Comparison of ENCODE assay signal across 8 cellular contexts in the genomic region with DNA sequence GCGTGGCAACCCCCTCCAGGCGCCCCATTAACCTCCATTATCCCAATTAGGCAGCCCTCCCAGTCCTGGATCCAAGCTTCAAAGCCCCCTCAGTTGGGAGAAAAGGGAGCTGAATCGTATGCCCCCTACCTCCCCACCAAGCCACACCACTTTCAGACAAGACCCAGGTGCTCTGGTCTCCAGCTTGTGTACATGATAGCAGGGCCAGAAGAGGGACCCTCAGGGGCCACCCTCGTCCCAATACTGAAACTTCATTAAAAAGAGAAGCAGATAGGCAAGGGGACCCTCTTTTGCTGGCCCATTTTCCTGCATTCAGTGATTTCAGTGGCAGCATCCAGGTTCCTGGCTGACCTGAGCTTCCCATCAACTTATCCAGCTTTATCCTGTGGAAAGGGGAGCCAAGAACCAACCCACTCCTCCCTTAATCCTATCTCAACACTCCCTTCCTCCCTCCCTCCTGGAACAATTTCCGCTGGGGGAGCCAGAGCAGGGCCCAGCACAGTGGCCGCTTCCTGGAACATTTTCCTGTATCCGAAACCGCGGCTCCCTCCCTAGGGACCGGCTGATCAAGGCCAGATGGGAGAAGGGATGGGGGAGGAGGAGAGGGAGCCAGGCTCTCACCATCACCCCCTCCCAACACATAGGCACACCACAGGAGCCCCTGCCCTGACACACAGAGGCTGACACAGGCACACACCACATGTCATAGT. TPM values are rescaled to one million over a fixed set of nuclear protein-coding genes. Genes with fewer than 3 reads are reported as not detected.
DNase-seq lines count a peak whose midpoint lies in the region; TF ChIP-seq lines count a peak whose summit lies in the region.

No MANE protein-coding gene starts in this region.

- peak overlapping the region; percentile 47 for H2AFZ ChIP-seq in mesenchymal stem cell (ENCODE audit: low read depth, low read length)

- peak overlapping the region; percentile 54 to 82 for H3K4ac ChIP-seq in mesenchymal stem cell (ENCODE audit: low read depth in 1 of 2, low read length in 2 of 2)

- no peaks in the 10 kb centered on the region for H3K79me1 ChIP-seq in mesenchymal stem cell (replicated peaks; ENCODE audit: low read length, poor library complexity, severe bottlenecking)

- peak overlapping the region; percentile 70 to 87 for H3K27ac ChIP-seq in breast epithelium
- peak overlapping the region; percentile 6 for H3K27ac ChIP-seq in mesenchymal stem cell (ENCODE audit: low read length, poor library complexity, severe bottlenecking)

- TF ChIP-seq POLR2A in breast epithelium (IDR thresholded peaks at IDR 0.05): no peak

- peaks cover 5 to 13% (median 9%) of the 10 kb centered on the region in 3 donors for H3K4me1 Mint-ChIP-seq in IgD-negative memory B cell

- H3K36me3 ChIP-seq in breast epithelium (no peaks in the 10 kb centered on the region), mesenchymal stem cell (ENCODE audit: control insufficient read depth in 1 of 2, insufficient read depth in 2 of 2, low read depth in 1 of 2, low read length in 2 of 2) (no peaks in the 10 kb centered on the region)

- H3K27me3 ChIP-seq in breast epithelium (no peaks in the 10 kb centered on the region), mesenchymal stem cell (ENCODE audit: control insufficient read depth in 1 of 2, insufficient read depth in 1 of 2, low read length in 2 of 2) (peaks cover 0 to 6% of the 10 kb centered on the region in 2 experiments)

- peak; percentile 74 for DNase-seq in AG08395 (ENCODE audit: low spot score)
- no peak for DNase-seq in breast epithelium (ENCODE audit: low spot score in 2 of 2)
- peak; percentile 56 for DNase-seq in mesenchymal stem cell
- DNase-seq in LoVo (ENCODE audit: low spot score): no peak
- DNase-seq in NCI-H2196 treated with DMSO at 0.1 percent for 48 hours (lab: John Stamatoyannopoulos, UW; ENCODE audit: unreplicated experiment): no peak
- DNase-seq in cerebellum (ENCODE audit: low spot score): no peak
- DNase-seq in NCI-H1930 (lab: John Stamatoyannopoulos, UW): no peak

- H3K9me3 ChIP-seq in breast epithelium (no peaks in the 10 kb centered on the region), mesenchymal stem cell (ENCODE audit: control insufficient read depth, low read length) (no peaks in the 10 kb centered on the region)

- H2AK5ac ChIP-seq in mesenchymal stem cell (ENCODE audit: low read length, severe bottlenecking): peak overlapping the region; percentile 13

- peak overlapping the region; percentile 89 to 100 (median 98) for H3K4me3 Mint-ChIP-seq in IgD-negative memory B cell

- no peak overlapping the region for H2BK15ac ChIP-seq in mesenchymal stem cell (ENCODE audit: low read depth, poor library complexity, severe bottlenecking)

- H3K4me1 ChIP-seq in breast epithelium: no peaks in the 10 kb centered on the region
- peaks cover 14% of the 10 kb centered on the region for H3K4me1 ChIP-seq in mesenchymal stem cell (ENCODE audit: control insufficient read depth, insufficient read depth, low read depth, low read length)

- peak overlapping the region in 1 of 3 donors; percentile 93 for H3K27ac Mint-ChIP-seq in IgD-negative memory B cell

- peak overlapping the region; percentile 89 to 96 for H3K18ac ChIP-seq in mesenchymal stem cell (ENCODE audit: low read depth in 1 of 2, low read length in 2 of 2)

- peak overlapping the region; percentile 54 for H4K8ac ChIP-seq in mesenchymal stem cell (ENCODE audit: low read length)

- H4K91ac ChIP-seq in mesenchymal stem cell (ENCODE audit: low read length): peak overlapping the region; percentile 48

- no peak overlapping the region for H3K23ac ChIP-seq in mesenchymal stem cell (ENCODE audit: low read length in 2 of 2)

- H3K4me3 ChIP-seq in breast epithelium (peak overlapping the region; percentile 70 to 78 (median 72)), mesenchymal stem cell (ENCODE audit: insufficient read depth in 1 of 2, low read depth in 1 of 2, low read length in 2 of 2) (peak overlapping the region; percentile 54 to 87)

- H3K27me3 Mint-ChIP-seq in IgD-negative memory B cell: peaks cover 2% of the 10 kb centered on the region

- H2BK120ac ChIP-seq in mesenchymal stem cell (ENCODE audit: low read depth, low read length): peak overlapping the region; percentile 59

- no peak overlapping the region for H3K14ac ChIP-seq in mesenchymal stem cell (ENCODE audit: low read length in 2 of 2)

- 6% methylated on average over 6 of the region's 10 CpGs for WGBS in mesenchymal stem cell

- peak overlapping the region in 1 of 2 experiments; percentile 70 for H2BK12ac ChIP-seq in mesenchymal stem cell (ENCODE audit: low read length in 2 of 2)

- no peaks in the 10 kb centered on the region for H3K9me3 Mint-ChIP-seq in IgD-negative memory B cell

- no peak overlapping the region for H2BK5ac ChIP-seq in mesenchymal stem cell (ENCODE audit: low read depth, low read length, poor library complexity, severe bottlenecking)

- H3K9ac ChIP-seq in mesenchymal stem cell (ENCODE audit: low read length): peak overlapping the region; percentile 87

- intact Hi-C loops in breast epithelium (cut with DNase I; ENCODE audit: low total_unique reads): no loop called here

- no peak for TF ChIP-seq CTCF in breast epithelium (IDR thresholded peaks at IDR 0.05)

- H3K36me3 Mint-ChIP-seq in IgD-negative memory B cell: peaks cover 2% of the 10 kb centered on the region

- peak overlapping the region; percentile 95 for H3K4me2 ChIP-seq in mesenchymal stem cell (ENCODE audit: low read length, poor library complexity, severe bottlenecking)

RNA-seq across cellular contexts. Expression of gene SP7, which starts 9.5 kb away (rescaled TPM):
- not detected for polyA plus RNA-seq in IgD-negative memory B cell
- total RNA-seq in breast epithelium (not detected), cerebellum (not detected)
- polyA plus RNA-seq in mesenchymal stem cell (2013, experiment 1 of 2): 0.01 TPM
- not detected for polyA plus RNA-seq in mesenchymal stem cell (2013, experiment 2 of 2)

RNA-seq across cellular contexts. Expression of gene AAAS, which starts 24.2 kb away (rescaled TPM):
- polyA plus RNA-seq in IgD-negative memory B cell: 41.3 TPM
- total RNA-seq in breast epithelium: 10 to 100 TPM; 46.2 to 63.7 (median 51.0) TPM
- polyA plus RNA-seq in mesenchymal stem cell (2013, experiment 1 of 2): 33.4 TPM
- 32.3 TPM for polyA plus RNA-seq in mesenchymal stem cell (2013, experiment 2 of 2)
- 34.9 TPM for total RNA-seq in cerebellum

RNA-seq across cellular contexts. Expression of gene SP1, which starts 34.3 kb away (rescaled TPM):
- 9.1 TPM for polyA plus RNA-seq in IgD-negative memory B cell
- total RNA-seq in breast epithelium: 100 to 1,000 TPM in 1 of 3 donors, 10 to 100 TPM in 2; 84.6 to 111 (median 91.4) TPM
- polyA plus RNA-seq in mesenchymal stem cell (2013, experiment 1 of 2): 29.4 TPM
- 27.5 TPM for polyA plus RNA-seq in mesenchymal stem cell (2013, experiment 2 of 2)
- total RNA-seq in cerebellum: 27.0 TPM

RNA-seq across cellular contexts. Expression of gene MYG1, which starts 46.1 kb away (rescaled TPM):
- 50.4 TPM for polyA plus RNA-seq in IgD-negative memory B cell
- 10 to 100 TPM; 35.7 to 63.8 (median 39.1) TPM for total RNA-seq in breast epithelium
- 78.3 TPM for polyA plus RNA-seq in mesenchymal stem cell (2013, experiment 1 of 2)
- polyA plus RNA-seq in mesenchymal stem cell (2013, experiment 2 of 2): 77.9 TPM
- total RNA-seq in cerebellum: 20.7 TPM

RNA-seq across cellular contexts. Expression of gene PFDN5, which starts 50.3 kb away (rescaled TPM):
- 1,442 TPM for polyA plus RNA-seq in IgD-negative memory B cell
- 1,000 to 10,000 TPM in 1 of 3 donors, 100 to 1,000 TPM in 2; 764 to 1,048 (median 840) TPM for total RNA-seq in breast epithelium
- 447 TPM for polyA plus RNA-seq in mesenchymal stem cell (2013, experiment 1 of 2)
- 458 TPM for polyA plus RNA-seq in mesenchymal stem cell (2013, experiment 2 of 2)
- total RNA-seq in cerebellum: 236 TPM

Comparison
In these comparisons a context has a peak if more than half of its experiments do, and no peak if none do; other contexts are left out.
1. DNase-seq: peak in AG08395 (single experiment) and mesenchymal stem cell (single experiment); none in breast epithelium (0 of 2), LoVo (single experiment), NCI-H2196 treated with DMSO at 0.1 percent for 48 hours (single experiment), cerebellum (single experiment) and NCI-H1930 (0 of 2).